ENCODE assay signal across 1 cellular context in genomic region chr5:93607367-93608258, GRCh38.
TF ChIP-seq lines count a peak whose summit lies in the region.

No MANE protein-coding gene starts in this region.

TF ChIP-seq in HepG2, 621 proteins besides CTCF, POLR2A, EP300 and RAD21 (continued from another document):
- TF ChIP-seq GRHL1 (CRISPR knock-in tag; conservative IDR thresholded peaks at IDR 0.05), result no peak
- no peak for TF ChIP-seq ISX (CRISPR knock-in tag; conservative IDR thresholded peaks at IDR 0.05)
- no peak for TF ChIP-seq SNRNP70 (IDR thresholded peaks at IDR 0.05; ENCODE audit: low read depth, low read length)
- TF ChIP-seq IRF2 (CRISPR knock-in tag; IDR thresholded peaks at IDR 0.05), result 0 out of 2 replicates have a peak, but pooled peaks have one; percentile 25
- peak; percentile 16; the same call in 1 of the 2 replicates for TF ChIP-seq MIER2 (CRISPR knock-in tag; IDR thresholded peaks at IDR 0.05)
- TF ChIP-seq ZHX2 (IDR thresholded peaks at IDR 0.05; ENCODE audit: low read depth), result no peak
- TF ChIP-seq ZHX2 (CRISPR knock-in tag; IDR thresholded peaks at IDR 0.05; ENCODE audit: borderline replicate concordance), result no peak
- TF ChIP-seq ZNF484 (CRISPR knock-in tag; IDR thresholded peaks at IDR 0.05; ENCODE audit: borderline replicate concordance, low read depth), result no peak
- 0 out of 2 replicates have a peak, but pooled peaks have one; percentile 24 for TF ChIP-seq GFI1 (CRISPR knock-in tag; IDR thresholded peaks at IDR 0.05; ENCODE audit: borderline replicate concordance)
- TF ChIP-seq FOXO1 (CRISPR knock-in tag; IDR thresholded peaks at IDR 0.05), result no peak
- TF ChIP-seq SMARCE1 (IDR thresholded peaks at IDR 0.05; ENCODE audit: borderline replicate concordance), result no peak
- TF ChIP-seq SMC3 (IDR thresholded peaks at IDR 0.05; ENCODE audit: low read length), result peak; percentile 67
- peak; percentile 14 for TF ChIP-seq XRCC5 (optimal IDR thresholded peaks at IDR 0.05; ENCODE audit: low read length)
- TF ChIP-seq SP2 (CRISPR knock-in tag; IDR thresholded peaks at IDR 0.05), result no peak
- peak; percentile 29; the same call in 1 of the 2 replicates for TF ChIP-seq FOXA3 (CRISPR knock-in tag; IDR thresholded peaks at IDR 0.05)
- peak; percentile 80 for TF ChIP-seq STAG1 (CRISPR knock-in tag; IDR thresholded peaks at IDR 0.05)
